ENCODE assay signal across 28 cellular contexts in the genomic region with DNA sequence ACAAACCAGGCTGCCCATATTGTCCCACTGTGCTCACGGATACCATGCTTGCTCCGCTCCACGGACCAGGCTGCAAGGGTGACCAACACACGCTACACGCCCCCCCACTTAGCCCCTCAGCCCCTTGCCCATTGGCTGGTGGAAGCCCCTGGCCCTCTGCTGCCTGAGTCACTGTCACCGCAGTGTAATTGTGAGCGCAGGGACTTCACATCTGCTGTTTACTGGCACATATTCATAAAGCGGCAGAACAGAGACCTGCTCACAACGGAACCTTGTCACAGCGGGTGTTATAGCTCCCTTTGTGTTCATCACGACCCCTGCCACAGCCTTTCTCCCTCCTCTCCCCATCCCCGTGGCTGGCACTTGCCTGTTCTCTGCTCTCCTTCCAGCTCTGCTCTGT.
DNase-seq lines count a peak whose midpoint lies in the region; ATAC-seq and TF ChIP-seq lines count a peak whose summit lies in the region.
"Had no signal": no experiment of that assay in that cellular context is flagged by ENCODE, and none has a peak within 500 bp of the region (broad histone marks: within the 10 kb centered on the region; RNA-seq: fewer than 3 reads in every experiment).

No MANE protein-coding gene starts in this region.

- TF ChIP-seq POLR2A in body of pancreas (IDR thresholded peaks at IDR 0.05): no peak

- peaks cover 20% of the 10 kb centered on the region for H3K27me3 Mint-ChIP-seq in endodermal cell (ENCODE audit: insufficient read depth)
- H3K27me3 Mint-ChIP-seq: activated CD4-positive, alpha-beta T cell treated with anti-CD3 and anti-CD28 coated beads, Interleukin-2, amount 10 ng/mL, durations not matched to agents 24 days and 14 days; activated T-cell treated with anti-CD3 and anti-CD28 coated beads, Interleukin-2, amount 50 U/mL, for 24 hours; dendritic cell treated with granulocyte-macrophage colony-stimulating factor and Interleukin-4, amounts not matched to agents 40 ng/mL and 50 ng/mL, for 4 days; type B pancreatic cell had no signal

- peak overlapping the region; percentile 72 for H3K27ac ChIP-seq in endodermal cell (ENCODE audit: low read depth, low read length)
- H3K27ac ChIP-seq in neural cell (ENCODE audit: low read length): no peak overlapping the region
- peak overlapping the region; percentile 90 for H3K27ac ChIP-seq in substantia nigra (ENCODE audit: low read depth, low read length, poor library complexity, severe bottlenecking)
- H3K27ac ChIP-seq in body of pancreas: no peak overlapping the region
- H3K27ac ChIP-seq: 22Rv1 had no signal

- H3K27me3 ChIP-seq in endodermal cell (ENCODE audit: control insufficient read depth, insufficient read depth, low read length, poor library complexity, severe bottlenecking) (peaks cover 69% of the 10 kb centered on the region), neural cell (ENCODE audit: insufficient read depth, low read depth, low read length) (no peaks in the 10 kb centered on the region), body of pancreas (no peaks in the 10 kb centered on the region)

- no peak overlapping the region for H3K4me2 ChIP-seq in neural cell (ENCODE audit: low read length)

- H3K9me3 Mint-ChIP-seq in endodermal cell: peaks cover 2% of the 10 kb centered on the region
- H3K9me3 Mint-ChIP-seq: activated CD4-positive, alpha-beta T cell treated with anti-CD3 and anti-CD28 coated beads, Interleukin-2, amount 10 ng/mL, durations not matched to agents 24 days and 14 days had no signal

- no peak for TF ChIP-seq CTCF in endodermal cell (conservative IDR thresholded peaks at IDR 0.05)
- no peak for TF ChIP-seq CTCF in neural cell (IDR thresholded peaks at IDR 0.05; ENCODE audit: poor library complexity, severe bottlenecking)
- TF ChIP-seq CTCF in body of pancreas (IDR thresholded peaks at IDR 0.05): no peak

- H2AFZ ChIP-seq in neural cell (ENCODE audit: low read depth, low read length): no peak overlapping the region

- H3K4me3 Mint-ChIP-seq in endodermal cell: no peak overlapping the region
- H3K4me3 Mint-ChIP-seq: activated CD4-positive, alpha-beta T cell treated with anti-CD3 and anti-CD28 coated beads, Interleukin-2, amount 10 ng/mL, durations not matched to agents 24 days and 14 days; activated naive CD8-positive, alpha-beta T cell treated with anti-CD3 and anti-CD28 coated beads for 36 hours; activated T-cell treated with anti-CD3 and anti-CD28 coated beads, Interleukin-2, amount 50 U/mL, for 24 hours; dendritic cell treated with granulocyte-macrophage colony-stimulating factor and Interleukin-4, amounts not matched to agents 40 ng/mL and 50 ng/mL, for 4 days; nephron; type B pancreatic cell; WTC11 had no signal

- no peak overlapping the region for H3K4me3 ChIP-seq in endodermal cell (ENCODE audit: low read length)
- no peak overlapping the region for H3K4me3 ChIP-seq in neural cell (ENCODE audit: low read length)
- H3K4me3 ChIP-seq in body of pancreas: no peak overlapping the region

- H3K36me3 ChIP-seq in endodermal cell (ENCODE audit: control insufficient read depth, insufficient read depth, low read length): no peaks in the 10 kb centered on the region
- no peaks in the 10 kb centered on the region for H3K36me3 ChIP-seq in neural cell (ENCODE audit: insufficient read depth, low read length)
- no peaks in the 10 kb centered on the region for H3K36me3 ChIP-seq in body of pancreas (replicated peaks in 1 of 2; ENCODE audit: insufficient read depth in 1 of 2, low read depth in 2 of 2)

- TF ChIP-seq EP300 in neural cell (conservative IDR thresholded peaks at IDR 0.05; ENCODE audit: poor library complexity, severe bottlenecking): no peak

- no peaks in the 10 kb centered on the region for H4K20me1 ChIP-seq in neural cell (ENCODE audit: insufficient read depth)

- H3K4me1 Mint-ChIP-seq in endodermal cell: no peaks in the 10 kb centered on the region
- H3K4me1 Mint-ChIP-seq: activated CD4-positive, alpha-beta T cell treated with anti-CD3 and anti-CD28 coated beads, Interleukin-2, amount 10 ng/mL, durations not matched to agents 24 days and 14 days; activated naive CD8-positive, alpha-beta T cell treated with anti-CD3 and anti-CD28 coated beads for 36 hours; WTC11 had no signal

- H3K4me1 ChIP-seq in endodermal cell (ENCODE audit: control insufficient read depth, insufficient read depth, low read length) (no peaks in the 10 kb centered on the region), body of pancreas (no peaks in the 10 kb centered on the region)

- H3K9ac ChIP-seq in endodermal cell (ENCODE audit: extremely low read depth, low read length, poor library complexity, severe bottlenecking): no peak overlapping the region
- peak overlapping the region; percentile 5 for H3K9ac ChIP-seq in neural cell (ENCODE audit: low read length)

- intact Hi-C loops in body of pancreas (cut with DNase I): no loop called here

- H3K27ac Mint-ChIP-seq in endodermal cell: no peak overlapping the region
- H3K27ac Mint-ChIP-seq: activated CD4-positive, alpha-beta T cell treated with anti-CD3 and anti-CD28 coated beads, Interleukin-2, amount 10 ng/mL, durations not matched to agents 24 days and 14 days; activated naive CD8-positive, alpha-beta T cell treated with anti-CD3 and anti-CD28 coated beads for 36 hours; activated T-cell treated with anti-CD3 and anti-CD28 coated beads, Interleukin-2, amount 50 U/mL, for 24 hours; dendritic cell treated with granulocyte-macrophage colony-stimulating factor and Interleukin-4, amounts not matched to agents 40 ng/mL and 50 ng/mL, for 4 days; type B pancreatic cell; WTC11 had no signal

- H3F3A ChIP-seq in neural cell (ENCODE audit: insufficient read depth, low read length, poor library complexity, severe bottlenecking): no peaks in the 10 kb centered on the region

- no peaks in the 10 kb centered on the region for H3K36me3 Mint-ChIP-seq in endodermal cell (ENCODE audit: low read depth)
- H3K36me3 Mint-ChIP-seq: activated naive CD8-positive, alpha-beta T cell treated with anti-CD3 and anti-CD28 coated beads for 36 hours; type B pancreatic cell; WTC11 had no signal

- no peaks in the 10 kb centered on the region for H3K79me2 ChIP-seq in neural cell (replicated peaks; ENCODE audit: insufficient read depth, low read length)

- 73 to 76% methylated on average over 11 to 12 of the region's 12 CpGs for WGBS in endodermal cell (ENCODE audit: insufficient coverage in 1 of 2, insufficient read length in 1 of 2), 2 experiments
- 59 to 60% methylated on average over 11 to 12 of the region's 12 CpGs for WGBS in body of pancreas, 2 donors

- peaks cover 4% of the 10 kb centered on the region for H3K9me3 ChIP-seq in endodermal cell (ENCODE audit: control insufficient read depth, low read length)
- H3K9me3 ChIP-seq in neural cell (ENCODE audit: low read length): no peaks in the 10 kb centered on the region
- no peaks in the 10 kb centered on the region for H3K9me3 ChIP-seq in body of pancreas

- peak; percentile 25 for DNase-seq in NCI-H748 (lab: John Stamatoyannopoulos, UW; ENCODE audit: unreplicated experiment)
- DNase-seq in NCI-H748 treated with DMSO at 0.1 percent for 48 hours (lab: John Stamatoyannopoulos, UW): no peak
- DNase-seq in endodermal cell: no peak
- peak in 39 of 49 donors; percentile 32 to 90 (median 72) for DNase-seq in substantia nigra (lab: John Stamatoyannopoulos, UW)
- DNase-seq in GOT3 (lab: John Stamatoyannopoulos, UW): no peak
- no peak for DNase-seq in body of pancreas
- no peak for DNase-seq in NCI-H510A (lab: John Stamatoyannopoulos, UW)
- DNase-seq: activated CD4-positive, alpha-beta T cell treated with anti-CD3 and anti-CD28 coated beads, Interleukin-2, amount 10 ng/mL, durations not matched to agents 24 days and 14 days; activated effector memory CD4-positive, alpha-beta T cell treated with anti-CD3 and anti-CD28 coated beads, Interleukin-2, amount 50 U/mL, for 16 hours; activated naive CD8-positive, alpha-beta T cell treated with anti-CD3 and anti-CD28 coated beads for 36 hours; activated T-cell treated with anti-CD3 and anti-CD28 coated beads, Interleukin-2, amount 50 U/mL, for 24 hours; Calu3; central memory CD4-positive, alpha-beta T cell; DMS79; NCI-H1048; NCI-H446; OCI-M1; stimulated activated CD4-positive, alpha-beta T cell treated with anti-CD3 and anti-CD28 coated beads, Interleukin-12 subunit alpha, Interleukin-12 subunit beta, amount 100 ng/mL, for 4 hours; stimulated activated CD4-positive, alpha-beta T cell treated with anti-CD3 and anti-CD28 coated beads, Interleukin-4, amount 100 ng/mL, for 1 hour; T-helper 1 cell had no signal

- no peak for TF ChIP-seq RAD21 in neural cell (conservative IDR thresholded peaks at IDR 0.05)

- H3K9me2 ChIP-seq in neural cell (ENCODE audit: insufficient read depth, low read length): no peaks in the 10 kb centered on the region

- ATAC-seq in body of pancreas: no peak
- ATAC-seq: esophagus mucosa, sciatic nerve, WTC11 had no signal

TF ChIP-seq in neural cell, 6 proteins besides CTCF, POLR2A, EP300 and RAD21 (continues in another document):
- TF ChIP-seq SMC3 (conservative IDR thresholded peaks at IDR 0.05; ENCODE audit: poor library complexity): no peak
- TF ChIP-seq EZH2 (IDR thresholded peaks at IDR 0.05; ENCODE audit: borderline replicate concordance, insufficient read depth, low read length, poor library complexity, severe bottlenecking): no peak
- no peak for TF ChIP-seq MXI1 (conservative IDR thresholded peaks at IDR 0.05; ENCODE audit: poor library complexity, severe bottlenecking)
- TF ChIP-seq TAF1 (IDR thresholded peaks at IDR 0.05; ENCODE audit: low read depth): no peak

Comparison
In these comparisons a context has a peak if more than half of its experiments do, and no peak if none do; other contexts are left out.
1. DNase-seq: peak in NCI-H748 (single experiment) and substantia nigra (39 of 49); none in NCI-H748 treated with DMSO at 0.1 percent for 48 hours (single experiment), endodermal cell (single experiment), GOT3 (single experiment), body of pancreas (0 of 4) and NCI-H510A (single experiment).
2. H3K27ac ChIP-seq: peak in endodermal cell (single experiment) and substantia nigra (single experiment); none in neural cell (single experiment) and body of pancreas (0 of 4).